ENCODE assay signal across 8 cellular contexts in genomic region chr3:13420051-13420816, GRCh38. TPM values are rescaled to one million over a fixed set of nuclear protein-coding genes. Genes with fewer than 3 reads are reported as not detected.
A peak's percentile ranks its signal among the peaks of the same experiment; 100 is the strongest.
DNase-seq lines count a peak whose midpoint lies in the region; ATAC-seq and TF ChIP-seq lines count a peak whose summit lies in the region.

Gene NUP210, minus strand, starts transcription at chr3:13420322. Its CDS starts 96 bp downstream, at chr3:13420226.

- H3F3A ChIP-seq in PC-3 (ENCODE audit: low read length, unreplicated experiment) = no peaks in the 10 kb centered on the region

- H3K9me2 ChIP-seq in PC-3 (replicated peaks; ENCODE audit: low read length) = no peaks in the 10 kb centered on the region

- intact Hi-C loops in PC-3 (cut with micrococcal nuclease) = no loop called here

- peak; percentile 62 for DNase-seq in CMK (ENCODE audit: low read depth)
- DNase-seq in PC-3 = peak; percentile 63
- DNase-seq in activated naive CD4-positive, alpha-beta T cell treated with anti-CD3 and anti-CD28 coated beads, Interleukin-2, amount 50 U/mL, for 16 hours = peak; percentile 62
- DNase-seq in iPS-NIHi11 (ENCODE audit: low spot score) = peak; percentile 93
- peak; percentile 68 to 85 for DNase-seq in stimulated activated CD4-positive, alpha-beta T cell treated with anti-CD3 and anti-CD28 coated beads, Interleukin-2, amount 100 ng/mL, for 24 hours
- no peak for DNase-seq in GM03348 (ENCODE audit: low spot score)

- BruUV-seq in PC-3 (replicated peaks; lab: Mats Ljungman, UMichigan) = no TSS peak

- H3K36me3 ChIP-seq in PC-3 (ENCODE audit: low read depth, low read length) = peaks cover 3% of the 10 kb centered on the region; the same call in 1 of the 2 replicates

- peak within 1 kb of the TSS; percentile 89 for H2AFZ ChIP-seq in PC-3 (ENCODE audit: low read length)

- H3K4me2 ChIP-seq in PC-3 (ENCODE audit: low read length) = peak within 1 kb of the TSS; percentile 94

- H4K20me1 ChIP-seq in PC-3 (ENCODE audit: low read length) = peaks cover 11% of the 10 kb centered on the region

- peaks cover 36% of the 10 kb centered on the region for H3K4me1 ChIP-seq in PC-3 (ENCODE audit: insufficient read depth, low read length)

- H3K27ac ChIP-seq in PC-3 (ENCODE audit: low read length) = peak within 1 kb of the TSS; percentile 2; the same call in 1 of the 2 replicates

- H3K9ac ChIP-seq in PC-3 (ENCODE audit: low read length) = peak within 1 kb of the TSS; percentile 87

- H3K27me3 ChIP-seq in PC-3 (ENCODE audit: low read length) = no peaks in the 10 kb centered on the region

- CTCF ChIA-PET in PC-3 (lab: Charles Lee) = no interaction called here

- POLR2A ChIA-PET in PC-3 (lab: Charles Lee; ENCODE audit: unreplicated experiment) = interaction anchor here (0.6 kb wide), 1 partner anchor 60 kb away, joined by 10 read pairs; the partner anchor contains the start of gene HDAC11

- no peak for TF ChIP-seq CTCF in PC-3 (conservative IDR thresholded peaks at IDR 0.05; ENCODE audit: low read depth, low read length)

- ATAC-seq in GM19328 (IDR thresholded peaks at IDR 0.05; ENCODE audit: unreplicated experiment) (peak; percentile 62), HG03457 (IDR thresholded peaks at IDR 0.05; ENCODE audit: unreplicated experiment) (peak; percentile 51), PC-3 (peak; percentile 60)

- peak within 1 kb of the TSS; percentile 73 for H3K4me3 ChIP-seq in PC-3 (ENCODE audit: low read length)

- H3K9me3 ChIP-seq in PC-3 (ENCODE audit: low read length) = no peaks in the 10 kb centered on the region

- peaks cover 45% of the 10 kb centered on the region for H3K79me2 ChIP-seq in PC-3 (ENCODE audit: low read length)

RNA-seq across cellular contexts. Expression of gene NUP210, which starts in this region (rescaled TPM):
- 64.0 and 75.3 TPM in 2 replicates for total RNA-seq in PC-3 (2014; rRNA removed)
